In genomic region chr9:104772707-104773106, GRCh38 we compare ENCODE assay signal across 11 cellular contexts. TPM values are rescaled to one million over a fixed set of nuclear protein-coding genes. Genes with fewer than 3 reads are reported as not detected.
A peak's percentile ranks its signal among the peaks of the same experiment; 100 is the strongest.
DNase-seq lines count a peak whose midpoint lies in the region; TF ChIP-seq lines count a peak whose summit lies in the region.
"Had no signal": no experiment of that assay in that cellular context is flagged by ENCODE, and none has a peak within 500 bp of the region (broad histone marks: within the 10 kb centered on the region; RNA-seq: fewer than 3 reads in every experiment).

No MANE protein-coding gene starts in this region.

- H3K27me3 Mint-ChIP-seq in HFFc6 (ENCODE audit: insufficient read depth) = no peaks in the 10 kb centered on the region; the same call in 1 of the 2 replicates
- H3K27me3 Mint-ChIP-seq: activated CD4-positive, alpha-beta memory T cell treated with anti-CD3 and anti-CD28 coated beads for 36 hours had no signal

- H3K4me3 Mint-ChIP-seq in HFFc6 = 0 out of 2 replicates have a peak overlapping the region, but pooled peaks have one; percentile 8
- H3K4me3 Mint-ChIP-seq: activated CD4-positive, alpha-beta memory T cell treated with anti-CD3 and anti-CD28 coated beads for 36 hours had no signal

- no peaks in the 10 kb centered on the region for H3K27me3 ChIP-seq in cardiac muscle cell

- no peaks in the 10 kb centered on the region for H3K36me3 ChIP-seq in cardiac muscle cell

- H3K27ac ChIP-seq in cardiac muscle cell = peak overlapping the region; percentile 76

- TF ChIP-seq CTCF in HFFc6 (IDR thresholded peaks at IDR 0.05) (no peak), cardiac muscle cell (IDR thresholded peaks at IDR 0.05; ENCODE audit: low read depth, low read length) (no peak)

- H3K4me3 ChIP-seq in cardiac muscle cell = no peak overlapping the region

- H3K27ac Mint-ChIP-seq in HFFc6 = no peak overlapping the region
- H3K27ac Mint-ChIP-seq: activated CD4-positive, alpha-beta memory T cell treated with anti-CD3 and anti-CD28 coated beads for 36 hours had no signal

- H3K36me3 Mint-ChIP-seq in HFFc6 (ENCODE audit: low read depth) = no peaks in the 10 kb centered on the region
- H3K36me3 Mint-ChIP-seq: activated CD4-positive, alpha-beta memory T cell treated with anti-CD3 and anti-CD28 coated beads for 36 hours had no signal

- peak; percentile 49 for DNase-seq in GF-D8 (lab: John Stamatoyannopoulos, UW)
- DNase-seq in HFFc6 = no peak
- DNase-seq in MV-4-11 (lab: John Stamatoyannopoulos, UW) = peak; percentile 88
- DNase-seq in cardiac muscle cell (ENCODE audit: low read depth in 1 of 2, low spot score in 1 of 2) = peak in 1 of 2 donors; percentile 48
- no peak for DNase-seq in iPS-NIHi7 (ENCODE audit: extremely low spot score)
- no peak for DNase-seq in NCI-H748 (lab: John Stamatoyannopoulos, UW; ENCODE audit: unreplicated experiment)
- no peak for DNase-seq in OCI-M2 (lab: John Stamatoyannopoulos, UW; ENCODE audit: unreplicated experiment)
- no peak for DNase-seq in kidney tubule cell (ENCODE audit: low spot score)
- DNase-seq: activated CD4-positive, alpha-beta memory T cell treated with anti-CD3 and anti-CD28 coated beads for 36 hours; Calu3; hippocampal formation had no signal

- peaks cover 54% of the 10 kb centered on the region for H3K4me1 ChIP-seq in cardiac muscle cell (ENCODE audit: low read depth)

- H3K9me3 Mint-ChIP-seq in HFFc6 = no peaks in the 10 kb centered on the region
- H3K9me3 Mint-ChIP-seq: activated CD4-positive, alpha-beta memory T cell treated with anti-CD3 and anti-CD28 coated beads for 36 hours had no signal

- peaks cover 10% of the 10 kb centered on the region for H3K4me1 Mint-ChIP-seq in HFFc6 (ENCODE audit: low read depth)

- H3K9me3 ChIP-seq in cardiac muscle cell (ENCODE audit: low read depth) = no peaks in the 10 kb centered on the region

RNA-seq across cellular contexts. Expression of gene NIPSNAP3B, which starts 8.8 kb away (rescaled TPM):
- under 1 TPM; 0.19 to 0.68 (median 0.40) TPM for total RNA-seq in HFFc6 (2021; fragmentation: NEBNext Ultra II Directional; extraction: Animal tissue kit (Norgen Biotek cat#: 25700))
- total RNA-seq in cardiac muscle cell = 10.9 and 16.0 TPM in 2 replicates
- 17.7 and 43.6 TPM in 2 replicates for polyA plus RNA-seq in cardiac muscle cell

RNA-seq across cellular contexts. Expression of gene NIPSNAP3A, which starts 25.2 kb away (rescaled TPM):
- 10 to 100 TPM; 11.5 to 17.0 (median 14.6) TPM for total RNA-seq in HFFc6 (2021; fragmentation: NEBNext Ultra II Directional; extraction: Animal tissue kit (Norgen Biotek cat#: 25700))
- total RNA-seq in cardiac muscle cell = 61.7 and 78.0 TPM in 2 replicates
- polyA plus RNA-seq in cardiac muscle cell = 187 and 193 TPM in 2 replicates

Comparison
In these comparisons a context has a peak if more than half of its experiments do, and no peak if none do; other contexts are left out.
1. DNase-seq: peak in GF-D8 (single experiment) and MV-4-11 (single experiment); none in HFFc6 (single experiment), iPS-NIHi7 (single experiment), NCI-H748 (single experiment), OCI-M2 (single experiment) and kidney tubule cell (single experiment).